Comparison of ENCODE assay signal across 20 cellular contexts in the genomic region with DNA sequence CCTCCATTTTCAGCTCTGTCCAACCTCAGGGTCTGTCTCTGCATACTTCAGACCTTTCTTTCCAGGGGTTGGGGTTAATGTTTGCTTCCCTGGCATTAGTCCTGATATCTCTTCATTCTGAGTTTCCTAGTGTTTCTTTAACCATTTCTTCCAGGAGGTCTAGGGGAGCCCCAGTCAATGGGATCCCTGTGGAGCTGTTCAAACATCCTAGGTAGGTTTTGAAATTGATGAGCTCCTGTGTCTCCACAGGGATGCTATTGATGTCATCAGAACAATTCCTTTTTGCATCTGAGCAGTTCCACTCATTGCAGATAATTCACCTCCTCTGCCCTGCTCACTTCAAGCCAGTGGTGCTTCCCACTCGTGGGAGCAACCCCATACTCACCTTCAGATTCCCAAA. TPM values are rescaled to one million over a fixed set of nuclear protein-coding genes. Genes with fewer than 3 reads are reported as not detected.
"Had no signal": no experiment of that assay in that cellular context is flagged by ENCODE, and none has a peak within 500 bp of the region (broad histone marks: within the 10 kb centered on the region; RNA-seq: fewer than 3 reads in every experiment).

No MANE protein-coding gene starts in this region.

- H3K4me2 ChIP-seq: hepatocyte had no signal

- H3K36me3 Mint-ChIP-seq: activated CD4-positive, alpha-beta memory T cell treated with anti-CD3 and anti-CD28 coated beads for 36 hours; activated naive CD8-positive, alpha-beta T cell treated with anti-CD3 and anti-CD28 coated beads for 36 hours; stimulated activated naive B cell treated with anti-CD40 and anti-IgM and Interleukin-4, amounts not matched to agents 10 μg/mL and 1 μg/mL and 100 μg/mL, for 72 hours had no signal

- H3K27me3 Mint-ChIP-seq: activated CD4-positive, alpha-beta memory T cell treated with anti-CD3 and anti-CD28 coated beads for 36 hours; activated naive CD8-positive, alpha-beta T cell treated with anti-CD3 and anti-CD28 coated beads for 36 hours; stimulated activated naive B cell treated with anti-CD40 and anti-IgM and Interleukin-4, amounts not matched to agents 10 μg/mL and 1 μg/mL and 100 μg/mL, for 72 hours had no signal

- H3K4me3 ChIP-seq: hepatocyte, transverse colon, uterus had no signal

- H3K27me3 ChIP-seq: hepatocyte, transverse colon, uterus had no signal

- DNase-seq: activated CD4-positive, alpha-beta memory T cell treated with anti-CD3 and anti-CD28 coated beads for 36 hours; activated CD4-positive, alpha-beta T cell treated with anti-CD3 and anti-CD28 coated beads for 48 hours; activated naive CD4-positive, alpha-beta T cell treated with Interleukin-2 at 50 U/mL for 16 hours; activated naive CD8-positive, alpha-beta T cell treated with anti-CD3 and anti-CD28 coated beads for 36 hours; activated T-cell treated with anti-CD3 and anti-CD28 coated beads, Interleukin-2, amount 50 U/mL, for 48 hours; central memory CD4-positive, alpha-beta T cell; dermis blood vessel endothelial cell; effector CD8-positive, alpha-beta T cell; foreskin melanocyte; glutamatergic neuron; left ventricle myocardium superior; nephron progenitor cell; nucleus accumbens; small intestine; stimulated activated CD4-positive, alpha-beta T cell treated with anti-CD3 and anti-CD28 coated beads, Interleukin-2, amount 100 ng/mL, for 24 hours; stimulated activated naive B cell treated with anti-CD40 and anti-IgM and Interleukin-4, amounts not matched to agents 10 μg/mL and 1 μg/mL and 100 μg/mL, for 72 hours; transverse colon; uterus had no signal

- H3K4me1 Mint-ChIP-seq: activated naive CD8-positive, alpha-beta T cell treated with anti-CD3 and anti-CD28 coated beads for 36 hours; nephron progenitor cell; stimulated activated naive B cell treated with anti-CD40 and anti-IgM and Interleukin-4, amounts not matched to agents 10 μg/mL and 1 μg/mL and 100 μg/mL, for 72 hours had no signal

- H2AFZ ChIP-seq: hepatocyte had no signal

- H3K36me3 ChIP-seq: transverse colon, uterus had no signal

- H3K4me3 Mint-ChIP-seq: activated CD4-positive, alpha-beta memory T cell treated with anti-CD3 and anti-CD28 coated beads for 36 hours; activated naive CD8-positive, alpha-beta T cell treated with anti-CD3 and anti-CD28 coated beads for 36 hours; nephron progenitor cell; stimulated activated naive B cell treated with anti-CD40 and anti-IgM and Interleukin-4, amounts not matched to agents 10 μg/mL and 1 μg/mL and 100 μg/mL, for 72 hours had no signal

- H3K9me3 ChIP-seq: transverse colon, uterus had no signal

- H3K27ac Mint-ChIP-seq: activated CD4-positive, alpha-beta memory T cell treated with anti-CD3 and anti-CD28 coated beads for 36 hours; activated naive CD8-positive, alpha-beta T cell treated with anti-CD3 and anti-CD28 coated beads for 36 hours; nephron progenitor cell; stimulated activated naive B cell treated with anti-CD40 and anti-IgM and Interleukin-4, amounts not matched to agents 10 μg/mL and 1 μg/mL and 100 μg/mL, for 72 hours had no signal

- ATAC-seq: left ventricle myocardium superior; sciatic nerve; stimulated activated naive B cell treated with anti-CD40 and anti-IgM and Interleukin-4, amounts not matched to agents 10 μg/mL and 1 μg/mL and 100 μg/mL, for 72 hours had no signal

- H3K9me3 Mint-ChIP-seq: activated CD4-positive, alpha-beta memory T cell treated with anti-CD3 and anti-CD28 coated beads for 36 hours; nephron progenitor cell had no signal

- H3K27ac ChIP-seq: hepatocyte, transverse colon, uterus had no signal

- H3K79me2 ChIP-seq: hepatocyte had no signal

- H3K4me1 ChIP-seq: transverse colon, uterus had no signal

RNA-seq across cellular contexts. Expression of a gene that starts 33.8 kb away (rescaled TPM):
- total RNA-seq: activated CD4-positive, alpha-beta memory T cell treated with anti-CD3 and anti-CD28 coated beads for 36 hours; activated naive CD8-positive, alpha-beta T cell treated with anti-CD3 and anti-CD28 coated beads for 36 hours had no signal
